In the genomic region with DNA sequence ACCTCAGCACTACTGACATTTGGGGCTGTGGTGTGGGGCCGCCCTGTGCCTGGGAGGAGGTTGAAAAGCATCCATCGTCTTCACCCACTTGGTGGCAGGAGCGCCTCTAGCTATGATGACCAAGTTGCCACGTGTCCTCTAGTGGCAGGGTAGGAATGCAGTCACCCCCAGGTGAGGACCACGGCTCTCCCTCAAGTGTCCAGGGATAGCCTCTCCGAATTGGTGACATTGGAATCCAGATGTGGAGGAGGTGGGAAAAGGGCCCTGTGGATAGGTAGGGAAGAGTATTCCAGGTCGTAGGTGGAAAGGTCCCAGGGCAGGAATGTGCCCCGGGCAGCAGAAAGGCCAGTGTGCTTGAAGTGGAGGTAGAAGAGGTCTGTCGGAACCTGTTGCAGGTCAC, we compare ENCODE assay signal across 12 cellular contexts. TPM values are rescaled to one million over a fixed set of nuclear protein-coding genes. Genes with fewer than 3 reads are reported as not detected.
DNase-seq lines count a peak whose midpoint lies in the region; ATAC-seq, FAIRE-seq and TF ChIP-seq lines count a peak whose summit lies in the region.
"Had no signal": no experiment of that assay in that cellular context is flagged by ENCODE, and none has a peak within 500 bp of the region (broad histone marks: within the 10 kb centered on the region; RNA-seq: fewer than 3 reads in every experiment).

No MANE protein-coding gene starts in this region.

- H3K18ac ChIP-seq in mesenchymal stem cell (ENCODE audit: low read depth in 1 of 2, low read length in 2 of 2): no peak overlapping the region

- POLR2A ChIA-PET in K562 (lab: Yijun Ruan, JAX): interaction anchor here (1.1 kb wide), 1 partner anchor 10 kb away, joined by 5 read pairs; no protein-coding TSS in a partner anchor
- POLR2A ChIA-PET in naive thymus-derived CD8-positive, alpha-beta T cell (lab: Charles Lee): no interaction called here

- H3K4me1 ChIP-seq in K562 (replicated peaks in 1 of 2; ENCODE audit: control insufficient read depth in 2 of 2, insufficient read depth in 2 of 2, low read length in 2 of 2) (peaks cover 2 to 6% of the 10 kb centered on the region in 2 experiments; a peak in 2 of 5 replicates), mesenchymal stem cell (ENCODE audit: control insufficient read depth, insufficient read depth, low read depth, low read length) (peaks cover 1% of the 10 kb centered on the region)
- H3K4me1 ChIP-seq: upper lobe of left lung had no signal

- H3K36me3 ChIP-seq in K562 (ENCODE audit: control insufficient read depth, insufficient read depth, low read length): no peaks in the 10 kb centered on the region
- peaks cover 4% of the 10 kb centered on the region in 2 experiments for H3K36me3 ChIP-seq in mesenchymal stem cell (ENCODE audit: control insufficient read depth in 1 of 2, insufficient read depth in 2 of 2, low read depth in 1 of 2, low read length in 2 of 2)

- H3K9ac ChIP-seq in K562 (ENCODE audit: insufficient read depth in 1 of 2, low read depth in 2 of 2, low read length in 2 of 2) (no peak overlapping the region), mesenchymal stem cell (ENCODE audit: low read length) (no peak overlapping the region)

- H3K9me3 ChIP-seq in K562 (replicated peaks; ENCODE audit: control insufficient read depth, insufficient read depth, low read depth, low read length) (no peaks in the 10 kb centered on the region; the same call in 1 of the 2 replicates), mesenchymal stem cell (ENCODE audit: control insufficient read depth, low read length) (no peaks in the 10 kb centered on the region)
- H3K9me3 ChIP-seq: upper lobe of left lung had no signal

- H3K4me3 ChIP-seq in K562 (no peak overlapping the region), mesenchymal stem cell (ENCODE audit: insufficient read depth in 1 of 2, low read depth in 1 of 2, low read length in 2 of 2) (no peak overlapping the region)
- H3K4me3 ChIP-seq: upper lobe of left lung had no signal

- TF ChIP-seq POLR2A in K562 (conservative IDR thresholded peaks at IDR 0.05): no peak

- no peak overlapping the region for H3K4ac ChIP-seq in mesenchymal stem cell (ENCODE audit: low read depth in 1 of 2, low read length in 2 of 2)

- FAIRE-seq in K562 (lab: Jason Lieb, UNC): no peak

- H4K91ac ChIP-seq in mesenchymal stem cell (ENCODE audit: low read length): no peak overlapping the region

- H3K9me1 ChIP-seq in K562 (ENCODE audit: control insufficient read depth, insufficient read depth, low read length): no peaks in the 10 kb centered on the region

- H3K9me3 Mint-ChIP-seq in activated CD8-positive, alpha-beta memory T cell treated with anti-CD3 and anti-CD28 coated beads, Interleukin-2, amount 10 ng/mL, durations not matched to agents 7 days and 5 days (ENCODE audit: low read depth): no peaks in the 10 kb centered on the region
- no peaks in the 10 kb centered on the region for H3K9me3 Mint-ChIP-seq in naive thymus-derived CD8-positive, alpha-beta T cell

- no peak for DNase-seq in activated CD8-positive, alpha-beta memory T cell treated with anti-CD3 and anti-CD28 coated beads, Interleukin-2, amount 10 ng/mL, durations not matched to agents 7 days and 5 days
- no peak for DNase-seq in activated CD8-positive, alpha-beta memory T cell treated with anti-CD3 and anti-CD28 coated beads for 24 hours
- peak; percentile 58 for DNase-seq in HuH-7.5 (ENCODE audit: low spot score)
- peak in 2 of 4 experiments; percentile 29 to 37 for DNase-seq in K562 (ENCODE audit: extremely low read depth in 1 of 4, low spot score in 3 of 4)
- no peak for DNase-seq in naive thymus-derived CD8-positive, alpha-beta T cell
- no peak for DNase-seq in mesenchymal stem cell
- DNase-seq: activated CD8-positive, alpha-beta memory T cell treated with anti-CD3 and anti-CD28 coated beads, Interleukin-2, amount 50 U/mL, for 48 hours; cerebellar nuclear complex; NCI-H345 had no signal

- peaks cover 22 to 54% of the 10 kb centered on the region in 2 experiments; a peak in 4 of 5 replicates for H3K27me3 ChIP-seq in K562 (ENCODE audit: control insufficient read depth in 2 of 2, insufficient read depth in 2 of 2, low read length in 2 of 2)
- H3K27me3 ChIP-seq in mesenchymal stem cell (ENCODE audit: control insufficient read depth in 1 of 2, insufficient read depth in 1 of 2, low read length in 2 of 2): no peaks in the 10 kb centered on the region
- H3K27me3 ChIP-seq: upper lobe of left lung had no signal

- H3K79me1 ChIP-seq in mesenchymal stem cell (replicated peaks; ENCODE audit: low read length, poor library complexity, severe bottlenecking): peaks cover 2% of the 10 kb centered on the region

- no peak overlapping the region for H2BK5ac ChIP-seq in mesenchymal stem cell (ENCODE audit: low read depth, low read length, poor library complexity, severe bottlenecking)

- BruUV-seq in K562 (replicated peaks; lab: Mats Ljungman, UMichigan): no TSS peak

- no peak overlapping the region for H2BK12ac ChIP-seq in mesenchymal stem cell (ENCODE audit: low read length in 2 of 2)

- H3K79me2 ChIP-seq in K562 (ENCODE audit: control insufficient read depth, insufficient read depth, low read length): no peaks in the 10 kb centered on the region

- no peak overlapping the region for H3K4me2 ChIP-seq in K562 (ENCODE audit: insufficient read depth, low read length)
- H3K4me2 ChIP-seq in mesenchymal stem cell (ENCODE audit: low read length, poor library complexity, severe bottlenecking): no peak overlapping the region

- TF ChIP-seq CTCF in K562 (IDR thresholded peaks at IDR 0.05 in 2 of 3, conservative IDR thresholded peaks at IDR 0.05 in 1 of 3; ENCODE audit: insufficient read depth in 2 of 3, low read depth in 1 of 3, low read length in 3 of 3): peak; percentile 19 to 62 (median 47); a peak in 4 of 6 replicates

- H3K36me3 Mint-ChIP-seq in activated CD8-positive, alpha-beta memory T cell treated with anti-CD3 and anti-CD28 coated beads, Interleukin-2, amount 10 ng/mL, durations not matched to agents 7 days and 5 days: peaks cover 13% of the 10 kb centered on the region
- peaks cover 0 to 94% (median 11%) of the 10 kb centered on the region in 3 donors for H3K36me3 Mint-ChIP-seq in naive thymus-derived CD8-positive, alpha-beta T cell

- intact Hi-C loops in K562 (cut with micrococcal nuclease): no loop called here

- peak; percentile 23 for ATAC-seq in activated CD8-positive, alpha-beta memory T cell treated with anti-CD3 and anti-CD28 coated beads, Interleukin-2, amount 10 ng/mL, durations not matched to agents 7 days and 5 days
- ATAC-seq in K562 (peak; percentile 67), HG02884 (IDR thresholded peaks at IDR 0.05; ENCODE audit: unreplicated experiment) (no peak), GM18498 (IDR thresholded peaks at IDR 0.05; ENCODE audit: unreplicated experiment) (no peak)
- no peak for ATAC-seq in naive thymus-derived CD8-positive, alpha-beta T cell

- TF ChIP-seq RAD21 in K562 (CRISPR knock-in tag; conservative IDR thresholded peaks at IDR 0.05 in 1 of 2, IDR thresholded peaks at IDR 0.05 in 1 of 2): peak in 1 of 2 experiments; percentile 40; a peak in 2 of 4 replicates

- peak overlapping the region; percentile 83 for H3K27ac Mint-ChIP-seq in activated CD8-positive, alpha-beta memory T cell treated with anti-CD3 and anti-CD28 coated beads, Interleukin-2, amount 10 ng/mL, durations not matched to agents 7 days and 5 days
- peak overlapping the region in 6 of 10 donors; percentile 41 to 82 (median 52) for H3K27ac Mint-ChIP-seq in naive thymus-derived CD8-positive, alpha-beta T cell

- in situ Hi-C loops in K562 (cut with MboI): no loop called here

- CTCF ChIA-PET in activated CD8-positive, alpha-beta memory T cell treated with anti-CD3 and anti-CD28 coated beads, Interleukin-2, amount 10 ng/mL, durations not matched to agents 7 days and 5 days (lab: Charles Lee): interaction anchor here (1.0 to 1.2 kb wide), 2 partner anchors 203 to 413 kb away, joined by 3 to 4 read pairs; no protein-coding TSS in a partner anchor
- CTCF ChIA-PET in K562 (lab: Yijun Ruan, JAX; ENCODE audit: low intra/inter-chr PET ratio): interaction anchor here (0.6 kb wide), 1 partner anchor 26 kb away, joined by 4 read pairs; no protein-coding TSS in a partner anchor

- H3K4me1 Mint-ChIP-seq in activated CD8-positive, alpha-beta memory T cell treated with anti-CD3 and anti-CD28 coated beads, Interleukin-2, amount 10 ng/mL, durations not matched to agents 7 days and 5 days: peaks cover 12% of the 10 kb centered on the region
- peaks cover 6 to 32% (median 11%) of the 10 kb centered on the region in 4 donors for H3K4me1 Mint-ChIP-seq in naive thymus-derived CD8-positive, alpha-beta T cell

- H3K27ac ChIP-seq in K562 (ENCODE audit: extremely low read depth, low read depth, low read length): no peak overlapping the region
- no peak overlapping the region for H3K27ac ChIP-seq in mesenchymal stem cell (ENCODE audit: low read length, poor library complexity, severe bottlenecking)
- H3K27ac ChIP-seq: upper lobe of left lung had no signal

- no peak overlapping the region for H2AK5ac ChIP-seq in mesenchymal stem cell (ENCODE audit: low read length, severe bottlenecking)

- no peak for TF ChIP-seq EP300 in K562 (IDR thresholded peaks at IDR 0.05; ENCODE audit: low read length)

- no peaks in the 10 kb centered on the region for H3K27me3 Mint-ChIP-seq in activated CD8-positive, alpha-beta memory T cell treated with anti-CD3 and anti-CD28 coated beads, Interleukin-2, amount 10 ng/mL, durations not matched to agents 7 days and 5 days
- H3K27me3 Mint-ChIP-seq in naive thymus-derived CD8-positive, alpha-beta T cell: no peaks in the 10 kb centered on the region

- H3K23ac ChIP-seq in mesenchymal stem cell (ENCODE audit: low read length in 2 of 2): no peak overlapping the region

- H2BK15ac ChIP-seq in mesenchymal stem cell (ENCODE audit: low read depth, poor library complexity, severe bottlenecking): no peak overlapping the region

- no peak overlapping the region for H3K4me3 Mint-ChIP-seq in activated CD8-positive, alpha-beta memory T cell treated with anti-CD3 and anti-CD28 coated beads, Interleukin-2, amount 10 ng/mL, durations not matched to agents 7 days and 5 days
- H3K4me3 Mint-ChIP-seq in naive thymus-derived CD8-positive, alpha-beta T cell: no peak overlapping the region

- H3K14ac ChIP-seq in mesenchymal stem cell (ENCODE audit: low read length in 2 of 2): no peak overlapping the region

- H4K8ac ChIP-seq in mesenchymal stem cell (ENCODE audit: low read length): no peak overlapping the region

- 5% methylated on average over 9 of the region's 9 CpGs for WGBS in K562 (ENCODE audit: insufficient coverage, low coverage, missing lambda C conversion rate)
- WGBS in mesenchymal stem cell: 56% methylated on average over 9 of the region's 9 CpGs

- H4K20me1 ChIP-seq in K562 (replicated peaks; ENCODE audit: control insufficient read depth, insufficient read depth, low read length): 0 out of 2 replicates have a peak, but pooled peaks cover 3% of the 10 kb centered on the region

- H2AFZ ChIP-seq in K562 (ENCODE audit: low read depth, low read length): no peak overlapping the region
- H2AFZ ChIP-seq in mesenchymal stem cell (ENCODE audit: low read depth, low read length): no peak overlapping the region

- no peak overlapping the region for H2BK120ac ChIP-seq in mesenchymal stem cell (ENCODE audit: low read depth, low read length)

RNA-seq across cellular contexts. Expression of gene ARHGEF18, which starts 37.6 kb away (rescaled TPM):
- total RNA-seq in activated CD8-positive, alpha-beta memory T cell treated with anti-CD3 and anti-CD28 coated beads, Interleukin-2, amount 10 ng/mL, durations not matched to agents 7 days and 5 days: 10 to 100 TPM; 43.6 to 56.4 TPM
- 9.6 and 25.5 TPM in 2 replicates for total RNA-seq in K562 (2011; cell fraction: chromatin; rRNA removed; ENCODE audit: low replicate concordance)
- 16.8 and 21.5 TPM in 2 replicates for total RNA-seq in K562 (2011; cell fraction: nucleolus; rRNA removed)
- total RNA-seq in K562 (2011; cell fraction: nucleoplasm; rRNA removed): 11.7 and 12.4 TPM in 2 replicates
- total RNA-seq in K562 (2014; rRNA removed) (11.4 and 13.8 TPM in 2 replicates), K562 (2014; rRNA removed; fragmentation: Illumina TruSeq; extraction: Trizol) (0.91 and 2.6 TPM in 2 replicates), K562 (2015; rRNA removed; fragmentation: Illumina TruSeq; extraction: Trizol) (6.8 and 7.7 TPM in 2 replicates), K562 (2021) (14.9 and 16.5 TPM in 2 replicates)
- polyA plus RNA-seq in K562 (2011; rRNA removed) (2.8 and 4.0 TPM in 2 replicates), K562 (2014; fragmentation: Illumina TruSeq; extraction: Trizol) (4.5 and 5.7 TPM in 2 replicates), K562 (2014; fragmentation: Nextera tagmentation; extraction: Ambion mirVana) (under 1 TPM; 0.04 to 0.20 TPM), K562 (2014; rRNA removed) (6.8 TPM in 2 replicates)
- polyA plus RNA-seq in K562 (2011; cell fraction: cytosol; rRNA removed): 4.3 and 7.7 TPM in 2 replicates
- polyA plus RNA-seq in K562 (2011; cell fraction: nucleus; rRNA removed): 9.9 and 16.4 TPM in 2 replicates
- polyA plus RNA-seq in K562 (2012): 9.8 and 15.1 TPM in 2 replicates
- polyA minus RNA-seq in K562 (2011; rRNA and poly(A)+ RNA removed): 4.0 and 5.1 TPM in 2 replicates
- 9.3 and 10.7 TPM in 2 replicates for polyA minus RNA-seq in K562 (2011; cell fraction: cytosol; rRNA and poly(A)+ RNA removed)
- 5.1 and 9.9 TPM in 2 replicates for polyA minus RNA-seq in K562 (2011; cell fraction: nucleus; rRNA and poly(A)+ RNA removed)
- total RNA-seq in naive thymus-derived CD8-positive, alpha-beta T cell: 100 to 1,000 TPM; 118 to 140 TPM
- 10 to 100 TPM in 1 of 3 donors, 1 to 10 TPM in 2; 3.2 to 10.6 (median 5.6) TPM for polyA plus RNA-seq in naive thymus-derived CD8-positive, alpha-beta T cell
- polyA plus RNA-seq in mesenchymal stem cell (2013, experiment 1 of 2): 29.3 TPM
- polyA plus RNA-seq in mesenchymal stem cell (2013, experiment 2 of 2): 28.8 TPM

Comparison
In these comparisons a context has a peak if more than half of its experiments do, and no peak if none do; other contexts are left out.
1. ATAC-seq: peak in activated CD8-positive, alpha-beta memory T cell treated with anti-CD3 and anti-CD28 coated beads, Interleukin-2, amount 10 ng/mL, durations not matched to agents 7 days and 5 days (single experiment) and K562 (single experiment); none in naive thymus-derived CD8-positive, alpha-beta T cell (0 of 2), HG02884 (single experiment) and GM18498 (single experiment).